Comparison of ENCODE assay signal across 22 cellular contexts in genomic region chr2:22189893-22190292, GRCh38.
"Had no signal": no experiment of that assay in that cellular context is flagged by ENCODE, and none has a peak within 500 bp of the region (broad histone marks: within the 10 kb centered on the region; RNA-seq: fewer than 3 reads in every experiment).

No MANE protein-coding gene starts in this region.

- DNase-seq: KBM-7, MV-4-11, NCI-H1048, NCI-H1105, NCI-H1417, NCI-H1436 treated with DMSO at 0.1 percent for 48 hours, NCI-H1694, NCI-H1930, NCI-H2081, NCI-H2107, NCI-H2227 treated with DMSO at 0.1 percent for 48 hours, NCI-H524, NCI-H526 treated with DMSO at 0.1 percent for 48 hours, NCI-H748 treated with DMSO at 0.1 percent for 48 hours, Right ventricle myocardium superior, RPMI8226, SIG-M5 had no signal

- H3K36me3 ChIP-seq: SJSA1 had no signal

- H3K4me3 ChIP-seq: SJSA1, SK-N-MC had no signal

- H3K9me3 ChIP-seq: SJSA1 had no signal

- H3K27ac ChIP-seq: HL-60, SJSA1, SK-N-MC had no signal

- FAIRE-seq: HTR-8/SVneo, RCC 7860 had no signal

- H3K27me3 ChIP-seq: SJSA1 had no signal

- H3K4me1 ChIP-seq: SJSA1 had no signal
